In genomic region chr11:115222218-115222862, GRCh38 we compare ENCODE assay signal across 9 cellular contexts.
A peak's percentile ranks its signal among the peaks of the same experiment; 100 is the strongest.
DNase-seq lines count a peak whose midpoint lies in the region; ATAC-seq and TF ChIP-seq lines count a peak whose summit lies in the region.
"Had no signal": no experiment of that assay in that cellular context is flagged by ENCODE, and none has a peak within 500 bp of the region (broad histone marks: within the 10 kb centered on the region; RNA-seq: fewer than 3 reads in every experiment).

No MANE protein-coding gene starts in this region.

- ATAC-seq in GM21390 (IDR thresholded peaks at IDR 0.05; ENCODE audit: unreplicated experiment) (peak; percentile 91), HG03558 (IDR thresholded peaks at IDR 0.05; ENCODE audit: extremely low read depth, unreplicated experiment) (peak; percentile 87), RWPE2 (ENCODE audit: low read depth) (peak; percentile 91)

- H3K4me3 ChIP-seq in RWPE2 (ENCODE audit: severe bottlenecking) = no peak overlapping the region
- peak overlapping the region; percentile 26; the same call in 1 of the 2 replicates for H3K4me3 ChIP-seq in iPS-20b (ENCODE audit: low read length)
- no peak overlapping the region for H3K4me3 ChIP-seq in Peyer's patch

- no peaks in the 10 kb centered on the region for H3K36me3 ChIP-seq in RWPE2 (ENCODE audit: low read depth)
- H3K36me3 ChIP-seq in iPS-20b (ENCODE audit: insufficient read depth, low read depth, low read length) = no peaks in the 10 kb centered on the region; the same call in 1 of the 2 replicates
- H3K36me3 ChIP-seq in Peyer's patch = no peaks in the 10 kb centered on the region

- H3K27me3 ChIP-seq in RWPE2 (ENCODE audit: insufficient read depth, poor library complexity, severe bottlenecking) = no peaks in the 10 kb centered on the region
- no peaks in the 10 kb centered on the region for H3K27me3 ChIP-seq in iPS-20b (ENCODE audit: insufficient read depth, low read length)
- H3K27me3 ChIP-seq in Peyer's patch = no peaks in the 10 kb centered on the region

- TF ChIP-seq CTCF in RWPE2 (IDR thresholded peaks at IDR 0.05; ENCODE audit: poor library complexity, severe bottlenecking) (no peak), Peyer's patch (IDR thresholded peaks at IDR 0.05) (no peak)

- CTCF ChIA-PET in HEK293T (lab: Yijun Ruan, JAX) = no interaction called here

- DNase-seq in NK-92 treated with Interleukin-12 subunit alpha and Interleukin-12 subunit beta, amount 100 ng/mL, for 24 hours (lab: John Stamatoyannopoulos, UW) = peak; percentile 35
- DNase-seq in NK-92 (lab: John Stamatoyannopoulos, UW; ENCODE audit: unreplicated experiment) (no peak), RWPE2 (ENCODE audit: low spot score) (no peak), Peyer's patch (no peak), HEK293T (ENCODE audit: extremely low spot score) (no peak)

- peaks cover 12% of the 10 kb centered on the region for H3K4me1 ChIP-seq in RWPE2 (ENCODE audit: insufficient read depth, poor library complexity, severe bottlenecking)
- H3K4me1 ChIP-seq in iPS-20b (ENCODE audit: insufficient read depth, low read length) = peaks cover 48% of the 10 kb centered on the region
- H3K4me1 ChIP-seq in Peyer's patch = no peaks in the 10 kb centered on the region

- peak overlapping the region; percentile 41 for H3K27ac ChIP-seq in RWPE2 (ENCODE audit: poor library complexity, severe bottlenecking)
- no peak overlapping the region for H3K27ac ChIP-seq in iPS-20b (ENCODE audit: low read length)
- H3K27ac ChIP-seq in Peyer's patch = peak overlapping the region in 2 of 4 donors; percentile 13 to 46
- H3K27ac ChIP-seq: C4-2B had no signal

- no peak for TF ChIP-seq POLR2A in Peyer's patch (IDR thresholded peaks at IDR 0.05)

- no peaks in the 10 kb centered on the region for H3K9me3 ChIP-seq in RWPE2 (ENCODE audit: severe bottlenecking)
- no peaks in the 10 kb centered on the region for H3K9me3 ChIP-seq in iPS-20b (ENCODE audit: insufficient read depth, low read depth, low read length)
- no peaks in the 10 kb centered on the region for H3K9me3 ChIP-seq in Peyer's patch

- peak overlapping the region; percentile 8; the same call in 1 of the 2 replicates for H3K9ac ChIP-seq in iPS-20b (ENCODE audit: low read depth, low read length)

- POLR2A ChIA-PET in HEK293T (lab: Yijun Ruan, JAX) = no interaction called here

TF ChIP-seq in HEK293T, 16 proteins besides CTCF, POLR2A, EP300 and RAD21:
- TF ChIP-seq SUZ12 (IDR thresholded peaks at IDR 0.05) = no peak
- TF ChIP-seq FOXK2 (IDR thresholded peaks at IDR 0.05) = no peak
- TF ChIP-seq LEF1 (IDR thresholded peaks at IDR 0.05; ENCODE audit: borderline replicate concordance) = no peak
- TF ChIP-seq ELF4 (IDR thresholded peaks at IDR 0.05) = no peak
- TF ChIP-seq FOXA1 (IDR thresholded peaks at IDR 0.05) = no peak
- TF ChIP-seq PKNOX1 (IDR thresholded peaks at IDR 0.05) = no peak
- no peak for TF ChIP-seq CTBP1 (IDR thresholded peaks at IDR 0.05; ENCODE audit: borderline replicate concordance)
- TF ChIP-seq L3MBTL2 (conservative IDR thresholded peaks at IDR 0.05) = no peak
- TF ChIP-seq FOXM1 (IDR thresholded peaks at IDR 0.05; ENCODE audit: borderline replicate concordance) = no peak
- TF ChIP-seq BHLHE40 (IDR thresholded peaks at IDR 0.05; ENCODE audit: borderline replicate concordance) = no peak
- TF ChIP-seq HDGF (IDR thresholded peaks at IDR 0.05; ENCODE audit: borderline replicate concordance) = no peak
- TF ChIP-seq SP1 (IDR thresholded peaks at IDR 0.05) = no peak
- TF ChIP-seq ARNT (IDR thresholded peaks at IDR 0.05) = no peak
- TF ChIP-seq TARDBP (IDR thresholded peaks at IDR 0.05) = no peak
- no peak for TF ChIP-seq ZNF384 (IDR thresholded peaks at IDR 0.05)
